ENCODE assay signal across 12 cellular contexts in genomic region chr10:62199584-62199983, GRCh38.
A peak's percentile ranks its signal among the peaks of the same experiment; 100 is the strongest.
DNase-seq lines count a peak whose midpoint lies in the region; ATAC-seq, FAIRE-seq and TF ChIP-seq lines count a peak whose summit lies in the region.
"Had no signal": no experiment of that assay in that cellular context is flagged by ENCODE, and none has a peak within 500 bp of the region (broad histone marks: within the 10 kb centered on the region; RNA-seq: fewer than 3 reads in every experiment).

No MANE protein-coding gene starts in this region.

- H3K36me3 Mint-ChIP-seq in astrocyte (ENCODE audit: low read depth, unreplicated experiment) = peaks cover 4% of the 10 kb centered on the region

- H3K9ac ChIP-seq in astrocyte (ENCODE audit: low read length) (no peak overlapping the region), Karpas-422 (ENCODE audit: low read length) (no peak overlapping the region)

- H4K20me1 ChIP-seq in astrocyte (ENCODE audit: insufficient read depth, low read length) (no peaks in the 10 kb centered on the region), Karpas-422 (ENCODE audit: insufficient read depth, low read depth, low read length) (no peaks in the 10 kb centered on the region)

- H3K9me3 ChIP-seq in astrocyte (ENCODE audit: insufficient read depth, low read depth, low read length) (no peaks in the 10 kb centered on the region), Karpas-422 (ENCODE audit: low read length) (no peaks in the 10 kb centered on the region), spleen (no peaks in the 10 kb centered on the region)
- H3K9me3 ChIP-seq: esophagus squamous epithelium had no signal

- no peaks in the 10 kb centered on the region for H3K4me1 Mint-ChIP-seq in astrocyte (ENCODE audit: low read depth, unreplicated experiment)

- H3K9me2 ChIP-seq in Karpas-422 (replicated peaks; ENCODE audit: insufficient read depth, low read length) = no peaks in the 10 kb centered on the region

- FAIRE-seq in astrocyte (lab: Jason Lieb, UNC) (peak; percentile 43), GM19239 (lab: Jason Lieb, UNC) (no peak)

- H3K79me2 ChIP-seq in astrocyte (ENCODE audit: insufficient read depth, low read length) (no peaks in the 10 kb centered on the region), Karpas-422 (ENCODE audit: low read length) (no peaks in the 10 kb centered on the region)

- no peak overlapping the region for H3K27ac Mint-ChIP-seq in astrocyte (ENCODE audit: unreplicated experiment)

- TF ChIP-seq POLR2A in spleen (IDR thresholded peaks at IDR 0.05) = no peak

- no peaks in the 10 kb centered on the region for H3K36me3 ChIP-seq in astrocyte (ENCODE audit: insufficient read depth, low read length)
- H3K36me3 ChIP-seq in Karpas-422 (ENCODE audit: insufficient read depth, low read length) = no peaks in the 10 kb centered on the region
- H3K36me3 ChIP-seq in spleen = no peaks in the 10 kb centered on the region
- H3K36me3 ChIP-seq: esophagus squamous epithelium had no signal

- H3K4me1 ChIP-seq in astrocyte (ENCODE audit: insufficient read depth, low read length) (no peaks in the 10 kb centered on the region), Karpas-422 (ENCODE audit: low read length) (peaks cover 14% of the 10 kb centered on the region), spleen (peaks cover 0 to 12% (median 0%) of the 10 kb centered on the region in 6 donors)
- H3K4me1 ChIP-seq: esophagus squamous epithelium had no signal

- no peak overlapping the region for H3K27ac ChIP-seq in astrocyte (ENCODE audit: low read depth, low read length)
- no peak overlapping the region for H3K27ac ChIP-seq in Karpas-422 (ENCODE audit: low read length)
- no peak overlapping the region for H3K27ac ChIP-seq in spleen
- H3K27ac ChIP-seq: esophagus squamous epithelium had no signal

- H2AFZ ChIP-seq in astrocyte (ENCODE audit: low read depth, low read length) (no peak overlapping the region), Karpas-422 (ENCODE audit: low read length) (no peak overlapping the region)

- intact Hi-C loops in spleen (cut with DNase I; ENCODE audit: low total_unique reads) = no loop called here

- no peak overlapping the region for H3K4me2 ChIP-seq in astrocyte (ENCODE audit: low read length)
- no peak overlapping the region for H3K4me2 ChIP-seq in Karpas-422 (ENCODE audit: low read depth, low read length, poor library complexity, severe bottlenecking)

- H3K4me3 ChIP-seq in astrocyte (ENCODE audit: insufficient read depth, low read depth, low read length) (no peak overlapping the region), Karpas-422 (ENCODE audit: low read length) (no peak overlapping the region), spleen (no peak overlapping the region)
- H3K4me3 ChIP-seq: esophagus squamous epithelium, SK-N-MC had no signal

- H3K27me3 ChIP-seq in astrocyte (ENCODE audit: insufficient read depth, low read length) = no peaks in the 10 kb centered on the region
- no peaks in the 10 kb centered on the region for H3K27me3 ChIP-seq in Karpas-422 (ENCODE audit: low read length)
- H3K27me3 ChIP-seq in spleen (replicated peaks in 1 of 7) = no peaks in the 10 kb centered on the region
- H3K27me3 ChIP-seq: esophagus squamous epithelium had no signal

- no peak for TF ChIP-seq CTCF in GM13977 (IDR thresholded peaks at IDR 0.05; ENCODE audit: extremely low read depth, insufficient read depth, missing control alignments)
- no peak for TF ChIP-seq CTCF in astrocyte (IDR thresholded peaks at IDR 0.05; ENCODE audit: insufficient read depth, low read depth, low read length)
- TF ChIP-seq CTCF in spleen (IDR thresholded peaks at IDR 0.05 in 8 of 11, conservative IDR thresholded peaks at IDR 0.05 in 3 of 11) = no peak

- H3K4me3 Mint-ChIP-seq in astrocyte (ENCODE audit: unreplicated experiment) = no peak overlapping the region

- in situ Hi-C loops in GM13977 (cut with MboI; ENCODE audit: low pct_unique_long_range_greater_than_20kb, low sequenced_read_pairs, unreplicated experiment) = no loop called here

- DNase-seq in GM13977 (ENCODE audit: low spot score) (peak; percentile 34), astrocyte (ENCODE audit: low read depth) (no peak), Karpas-422 (no peak), GM19239 (ENCODE audit: insufficient read length, low spot score) (no peak), COLO668 (lab: John Stamatoyannopoulos, UW; ENCODE audit: unreplicated experiment) (no peak), spleen (no peak)
- DNase-seq: activated CD8-positive, alpha-beta memory T cell treated with anti-CD3 and anti-CD28 coated beads for 24 hours; esophagus squamous epithelium; NCI-H526 had no signal

- no peaks in the 10 kb centered on the region for H3K9me3 Mint-ChIP-seq in astrocyte (ENCODE audit: unreplicated experiment)

- no peaks in the 10 kb centered on the region for H3K27me3 Mint-ChIP-seq in astrocyte (ENCODE audit: low read depth, unreplicated experiment)

- ATAC-seq in GM19395 (IDR thresholded peaks at IDR 0.05; ENCODE audit: unreplicated experiment) = peak; percentile 91
- peak; percentile 56 for ATAC-seq in HG03196 (IDR thresholded peaks at IDR 0.05; ENCODE audit: unreplicated experiment)

- 73 to 88% (median 80%) methylated on average over 1 of the region's 1 CpG for WGBS in spleen, 5 donors
